In the genomic region with DNA sequence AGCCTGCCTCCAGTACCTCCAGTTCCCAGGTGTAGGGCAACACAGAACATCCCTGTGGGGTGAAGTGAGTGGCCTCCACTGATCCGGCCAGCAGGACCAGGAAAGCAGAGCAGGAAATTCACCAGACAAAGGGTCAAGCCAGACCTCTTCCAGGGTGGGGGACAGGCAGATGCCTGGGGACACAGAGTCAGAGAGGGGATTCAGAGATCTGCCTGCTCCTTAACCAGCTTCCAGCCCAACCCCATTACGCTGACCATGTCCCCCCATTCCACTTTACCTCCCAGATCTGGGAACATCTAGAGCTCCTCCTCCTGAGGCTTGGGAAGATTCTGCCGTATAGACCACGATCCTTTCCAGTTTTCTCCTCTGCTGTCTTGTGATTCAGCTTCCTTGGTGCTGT, we compare ENCODE assay signal across 6 cellular contexts.
"Had no signal": no experiment of that assay in that cellular context is flagged by ENCODE, and none has a peak within 500 bp of the region (broad histone marks: within the 10 kb centered on the region; RNA-seq: fewer than 3 reads in every experiment).

No MANE protein-coding gene starts in this region.

- H3K9me3 Mint-ChIP-seq: GM23338 had no signal

- H3K4me1 Mint-ChIP-seq: GM23338, H9, IgD-negative memory B cell had no signal

- ATAC-seq: GM23338, HepG2 had no signal

- H3K4me3 ChIP-seq: GM23338 had no signal

- H3K27ac Mint-ChIP-seq: GM23338, IgD-negative memory B cell had no signal

- H3K4me3 Mint-ChIP-seq: GM23338, H9, IgD-negative memory B cell had no signal

- DNase-seq: H9, HCEC 1CT, KBM-7 had no signal

- H3K36me3 Mint-ChIP-seq: IgD-negative memory B cell had no signal
